ENCODE assay signal across 8 cellular contexts in genomic region chr21:25639167-25639921, GRCh38. TPM values are rescaled to one million over a fixed set of nuclear protein-coding genes. Genes with fewer than 3 reads are reported as not detected.
A peak's percentile ranks its signal among the peaks of the same experiment; 100 is the strongest.
DNase-seq lines count a peak whose midpoint lies in the region; FAIRE-seq and TF ChIP-seq lines count a peak whose summit lies in the region.

Gene JAM2, plus strand, starts transcription at chr21:25639258. Its CDS starts 564 bp downstream, at chr21:25639822.

- DNase-seq in H54 (ENCODE audit: insufficient read length, low spot score) (peak; percentile 61), MG63 (peak; percentile 28), endothelial cell of umbilical vein (ENCODE audit: low read depth, low spot score) (no peak), amniotic stem cell (lab: John Stamatoyannopoulos, UW) (no peak)
- peak; percentile 4 for DNase-seq in activated CD8-positive, alpha-beta memory T cell treated with anti-CD3 and anti-CD28 coated beads, Interleukin-2, amount 50 U/mL, for 1 hour (ENCODE audit: extremely low read depth)

- peak within 1 kb of the TSS; percentile 41 for H3K4me3 ChIP-seq in MG63
- H3K4me3 ChIP-seq in endothelial cell of umbilical vein (replicated peaks in 1 of 3; ENCODE audit: insufficient read depth in 1 of 3, low read depth in 1 of 3, low read length in 3 of 3): peak within 1 kb of the TSS; percentile 31 to 59 (median 59)
- H3K4me3 ChIP-seq in mucosa of rectum (ENCODE audit: low read length in 2 of 2): peak within 1 kb of the TSS; percentile 62 to 70

- TF ChIP-seq POLR2A in H54 (IDR thresholded peaks at IDR 0.05; ENCODE audit: low read depth, low read length): peak; percentile 54
- TF ChIP-seq POLR2A in endothelial cell of umbilical vein (IDR thresholded peaks at IDR 0.05; ENCODE audit: low read depth, low read length): no peak

- FAIRE-seq in H54 (lab: Jason Lieb, UNC) (no peak), endothelial cell of umbilical vein (lab: Jason Lieb, UNC) (peak; percentile 43)

- H3K27me3 ChIP-seq in MG63 (peaks cover 36% of the 10 kb centered on the region), endothelial cell of umbilical vein (ENCODE audit: control insufficient read depth in 2 of 2, insufficient read depth in 2 of 2, low read length in 2 of 2) (peaks cover 16 to 38% of the 10 kb centered on the region in 2 experiments), mucosa of rectum (ENCODE audit: control insufficient read depth in 2 of 2, insufficient read depth in 2 of 2, low read length in 2 of 2) (peaks cover 6 to 11% of the 10 kb centered on the region in 2 donors)

- no peaks in the 10 kb centered on the region for H4K20me1 ChIP-seq in endothelial cell of umbilical vein (replicated peaks; ENCODE audit: control insufficient read depth, extremely low read depth, insufficient read depth, low read length)

- H3K9me1 ChIP-seq in endothelial cell of umbilical vein (replicated peaks; ENCODE audit: control insufficient read depth, extremely low read depth, insufficient read depth, low read length): no peaks in the 10 kb centered on the region

- H3K79me2 ChIP-seq in endothelial cell of umbilical vein (ENCODE audit: control insufficient read depth, insufficient read depth, low read length): no peaks in the 10 kb centered on the region

- POLR2A ChIA-PET in endothelial cell of umbilical vein (lab: Charles Lee): no interaction called here

- CTCF ChIA-PET in endothelial cell of umbilical vein (lab: Charles Lee): no interaction called here

- H3K27ac ChIP-seq in endothelial cell of umbilical vein (ENCODE audit: insufficient read depth, low read depth, low read length) (no peak within 1 kb of the TSS), mucosa of rectum (ENCODE audit: low read depth in 2 of 2, low read length in 2 of 2) (peak within 1 kb of the TSS; percentile 14)

- intact Hi-C loops in endothelial cell of umbilical vein (cut with micrococcal nuclease): loop anchor here (1.0 kb wide), 1 partner anchor 31 kb away; no protein-coding TSS in a partner anchor

- no peaks in the 10 kb centered on the region for H3K9me3 ChIP-seq in MG63
- H3K9me3 ChIP-seq in endothelial cell of umbilical vein (replicated peaks; ENCODE audit: control insufficient read depth, insufficient read depth, low read length): no peaks in the 10 kb centered on the region
- H3K9me3 ChIP-seq in mucosa of rectum (ENCODE audit: control insufficient read depth in 2 of 2, low read length in 2 of 2): no peaks in the 10 kb centered on the region

- peak within 1 kb of the TSS; percentile 83 for H2AFZ ChIP-seq in endothelial cell of umbilical vein (ENCODE audit: low read depth, low read length)

- H3K36me3 ChIP-seq in MG63 (no peaks in the 10 kb centered on the region), endothelial cell of umbilical vein (ENCODE audit: control insufficient read depth in 2 of 2, extremely low read depth in 1 of 2, insufficient read depth in 2 of 2, low read length in 2 of 2) (no peaks in the 10 kb centered on the region), mucosa of rectum (ENCODE audit: control insufficient read depth in 2 of 2, insufficient read depth in 2 of 2, low read length in 2 of 2) (no peaks in the 10 kb centered on the region)

- H3K9ac ChIP-seq in endothelial cell of umbilical vein (replicated peaks; ENCODE audit: extremely low read depth, insufficient read depth, low read length) (peak within 1 kb of the TSS; percentile 13), mucosa of rectum (ENCODE audit: low read depth in 1 of 2, low read length in 2 of 2) (peak within 1 kb of the TSS; percentile 31 to 36)

- BruUV-seq in endothelial cell of umbilical vein (replicated peaks; lab: Mats Ljungman, UMichigan): no TSS peak

- dilution Hi-C loops in endothelial cell of umbilical vein (cut with MboI; ENCODE audit: extremely low pct_ligation_motif_present, low sequenced_read_pairs): no loop called here

- H3K4me1 ChIP-seq in endothelial cell of umbilical vein (ENCODE audit: control insufficient read depth, extremely low read depth, insufficient read depth, low read length) (peaks cover 12% of the 10 kb centered on the region), mucosa of rectum (ENCODE audit: control insufficient read depth in 2 of 2, insufficient read depth in 2 of 2, low read length in 2 of 2) (peaks cover 0 to 2% of the 10 kb centered on the region in 2 donors)

- peak; percentile 46 for TF ChIP-seq CTCF in GM12872 (IDR thresholded peaks at IDR 0.05; ENCODE audit: insufficient read depth, low read depth, low read length)
- peak; percentile 33 to 58 for TF ChIP-seq CTCF in endothelial cell of umbilical vein (IDR thresholded peaks at IDR 0.05; ENCODE audit: extremely low read depth in 1 of 2, insufficient read depth in 1 of 2, low read depth in 1 of 2, low read length in 2 of 2)
- no peak for TF ChIP-seq CTCF in subcutaneous adipose tissue (IDR thresholded peaks at IDR 0.05; ENCODE audit: low read depth)

- peak within 1 kb of the TSS; percentile 83 for H3K4me2 ChIP-seq in endothelial cell of umbilical vein (ENCODE audit: insufficient read depth, low read length)

TF ChIP-seq in endothelial cell of umbilical vein, 7 proteins besides CTCF, POLR2A, EP300 and RAD21:
- no peak for TF ChIP-seq GATA2 (IDR thresholded peaks at IDR 0.05; ENCODE audit: insufficient read depth, insufficient read length, low read depth, low read length)
- no peak for TF ChIP-seq EZH2 (IDR thresholded peaks at IDR 0.05; ENCODE audit: borderline replicate concordance, low read depth, low read length, severe bottlenecking)

RNA-seq across cellular contexts. Expression of gene JAM2, which starts in this region (rescaled TPM):
- 0.07 TPM in 1 of 2 replicates, not detected in the other for total RNA-seq in MG63 (2014; rRNA removed; shearing (Covaris generic); ENCODE audit: low replicate concordance)
- total RNA-seq in endothelial cell of umbilical vein (0.20 and 1.1 TPM in 2 replicates), subcutaneous adipose tissue (10 to 100 TPM in 3 of 4 donors, 1 to 10 TPM in 1; 4.4 to 21.1 (median 15.5) TPM)
- 0.14 and 0.29 TPM in 2 replicates for polyA plus RNA-seq in endothelial cell of umbilical vein
- 0.25 and 0.41 TPM in 2 replicates for polyA plus RNA-seq in endothelial cell of umbilical vein (2011; cell fraction: cytosol; rRNA removed)
- 0.08 and 0.50 TPM in 2 replicates for polyA plus RNA-seq in endothelial cell of umbilical vein (2011; cell fraction: nucleus; rRNA removed)
- 0.11 and 0.15 TPM in 2 replicates for polyA plus RNA-seq in endothelial cell of umbilical vein (2012)
- polyA minus RNA-seq in endothelial cell of umbilical vein: 0.22 and 0.79 TPM in 2 replicates
- polyA minus RNA-seq in endothelial cell of umbilical vein (2011; cell fraction: cytosol; rRNA and poly(A)+ RNA removed): not detected
- polyA minus RNA-seq in endothelial cell of umbilical vein (2011; cell fraction: nucleus; rRNA and poly(A)+ RNA removed): 0.48 TPM in 2 replicates

Comparison
In these comparisons a context has a peak if more than half of its experiments do, and no peak if none do; other contexts are left out.
1. Peak in DNase-seq and H3K4me3 ChIP-seq in MG63; RNA of the gene not detected or under 1 TPM.
2. DNase-seq: peak in H54 (single experiment) and activated CD8-positive, alpha-beta memory T cell treated with anti-CD3 and anti-CD28 coated beads, Interleukin-2, amount 50 U/mL, for 1 hour (single experiment); none in endothelial cell of umbilical vein (single experiment) and amniotic stem cell (single experiment).
3. Peak in every context shown above with its lines, with median percentiles within 50 percentile points of each other: H3K4me3 ChIP-seq.